ENCODE assay signal across 8 cellular contexts in the genomic region with DNA sequence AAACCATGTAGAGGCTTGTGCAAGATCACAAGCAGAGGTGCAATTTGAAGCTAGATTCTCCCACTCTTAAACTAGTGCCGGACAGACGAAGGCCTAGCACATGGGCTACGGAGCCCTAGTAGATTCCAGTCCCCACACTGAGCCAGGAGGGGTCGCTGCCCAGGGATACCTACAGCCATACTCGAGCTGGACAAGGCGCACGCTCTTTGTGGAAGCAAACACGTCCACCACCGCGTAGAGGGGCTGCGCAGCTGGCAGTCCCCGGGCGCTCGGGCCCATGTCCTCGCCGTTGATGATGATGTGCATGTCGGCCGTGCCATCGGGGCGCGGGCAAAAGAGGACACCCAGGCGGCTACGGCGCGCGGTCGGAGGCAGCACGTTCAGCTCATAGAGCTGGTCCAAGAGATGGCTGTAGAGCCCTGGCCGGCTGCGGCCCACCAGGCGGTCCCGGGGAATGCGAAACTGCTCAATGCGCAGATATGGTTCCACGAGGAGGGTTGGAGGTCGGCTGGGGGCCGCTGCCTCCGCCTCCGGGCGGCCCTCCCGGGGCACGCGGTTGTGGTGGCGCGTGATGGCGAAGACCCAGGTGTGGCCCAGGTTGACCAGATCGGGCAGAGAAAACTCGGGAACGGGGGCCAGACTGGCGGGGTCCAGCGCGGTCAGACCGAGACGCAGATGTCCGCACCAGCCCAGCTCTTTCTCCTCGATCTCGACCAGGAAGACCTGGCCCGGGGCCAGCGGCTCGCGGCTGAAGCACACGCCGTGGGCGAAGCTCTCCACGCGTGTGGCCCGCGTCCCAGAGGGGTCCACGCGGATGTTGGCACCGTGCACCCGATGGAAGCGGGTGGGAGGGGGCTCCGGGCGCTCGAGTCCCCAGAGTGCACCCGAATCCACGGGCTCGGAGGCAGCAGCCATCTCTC. TPM values are rescaled to one million over a fixed set of nuclear protein-coding genes. Genes with fewer than 3 reads are reported as not detected.
A peak's percentile ranks its signal among the peaks of the same experiment; 100 is the strongest.
DNase-seq lines count a peak whose midpoint lies in the region; ATAC-seq and TF ChIP-seq lines count a peak whose summit lies in the region.

No MANE protein-coding gene starts in this region.

- H3K27ac ChIP-seq in coronary artery = peak overlapping the region; percentile 71 to 96

- no peak overlapping the region for H3K27ac Mint-ChIP-seq in WTC11

- H3K79me2 ChIP-seq in Loucy (ENCODE audit: insufficient read depth, low read length) = 0 out of 2 replicates have a peak, but pooled peaks cover 6% of the 10 kb centered on the region

- H3K9me2 ChIP-seq in Loucy (replicated peaks; ENCODE audit: low read depth, low read length) = no peaks in the 10 kb centered on the region

- POLR2A ChIA-PET in WTC11 (lab: Charles Lee) = interaction anchor here (0.7 to 2.2 kb wide), 7 partner anchors 9 to 67 kb away, joined by 3 to 19 read pairs (median 8); partner anchors contain the start of genes PCIF1, PLTP and ZSWIM1

- H3K4me1 Mint-ChIP-seq in WTC11 = peaks cover 12% of the 10 kb centered on the region

- peaks cover 25% of the 10 kb centered on the region for H3K4me1 ChIP-seq in Loucy (ENCODE audit: insufficient read depth, low read length, poor library complexity, severe bottlenecking)

- ATAC-seq in GM19328 (IDR thresholded peaks at IDR 0.05; ENCODE audit: unreplicated experiment) (peak; percentile 7), WTC11 (peak; percentile 80)

- peak overlapping the region; percentile 96 for H2AFZ ChIP-seq in Loucy (ENCODE audit: low read length)

- H3K36me3 Mint-ChIP-seq in WTC11 = peaks cover 4% of the 10 kb centered on the region

- H3K9ac ChIP-seq in Loucy (ENCODE audit: low read depth, low read length, poor library complexity, severe bottlenecking) = peak overlapping the region; percentile 72

- no peaks in the 10 kb centered on the region; the same call in 1 of the 2 replicates for H3K27me3 Mint-ChIP-seq in WTC11 (ENCODE audit: low read depth)

- H3F3A ChIP-seq in Loucy (ENCODE audit: low read depth) = 0 out of 2 replicates have a peak, but pooled peaks cover under 1% of the 10 kb centered on the region

- H3K9me3 ChIP-seq in Loucy (ENCODE audit: insufficient read depth, low read depth, low read length) = no peaks in the 10 kb centered on the region

- CTCF ChIA-PET in WTC11 (lab: Charles Lee) = interaction anchor here (0.6 to 3.0 kb wide), 45 partner anchors 8 to 328 kb away, joined by 3 to 38 read pairs (median 6); partner anchors contain the start of genes PCIF1, PLTP, SNX21 and TNNC2

- H3K4me3 ChIP-seq in Loucy (ENCODE audit: low read length, poor library complexity, severe bottlenecking) (peak overlapping the region; percentile 81), coronary artery (peak overlapping the region; percentile 95)

- peaks cover under 1% of the 10 kb centered on the region for H4K20me1 ChIP-seq in Loucy (ENCODE audit: insufficient read depth, low read length, poor library complexity, severe bottlenecking)

- TF ChIP-seq CTCF in Loucy (conservative IDR thresholded peaks at IDR 0.05; ENCODE audit: low read length) (no peak), WTC11 (IDR thresholded peaks at IDR 0.05) (peak; percentile 35; the same call in 1 of the 2 replicates), coronary artery (IDR thresholded peaks at IDR 0.05) (peak; percentile 62)

- peak overlapping the region; percentile 87 for H3K4me3 Mint-ChIP-seq in WTC11

- H3K4me2 ChIP-seq in Loucy (ENCODE audit: low read depth, low read length, poor library complexity, severe bottlenecking) = peak overlapping the region; percentile 84

- H3K36me3 ChIP-seq in Loucy (ENCODE audit: insufficient read depth, low read length) = no peaks in the 10 kb centered on the region

- H3K27me3 ChIP-seq in Loucy (ENCODE audit: insufficient read depth, low read length, poor library complexity, severe bottlenecking) = no peaks in the 10 kb centered on the region

- no peaks in the 10 kb centered on the region for H3K9me3 Mint-ChIP-seq in WTC11

- peak; percentile 47 to 48 for DNase-seq in AML-193 (lab: John Stamatoyannopoulos, UW)
- peak; percentile 89 for DNase-seq in WTC11 (ENCODE audit: low spot score)
- DNase-seq in coronary artery (ENCODE audit: low spot score) = no peak
- peak; percentile 51 for DNase-seq in kidney glomerular epithelial cell (lab: John Stamatoyannopoulos, UW)
- peak; percentile 41 for DNase-seq in stimulated activated CD4-positive, alpha-beta T cell treated with anti-CD3 and anti-CD28 coated beads, Interleukin-12 subunit alpha, Interleukin-12 subunit beta, amount 100 ng/mL, for 4 hours
- DNase-seq in NCI-H187 treated with DMSO at 0.1 percent for 48 hours (lab: John Stamatoyannopoulos, UW) = no peak

TF ChIP-seq in WTC11, 78 proteins besides CTCF, POLR2A, EP300 and RAD21 (continues in another document):
- TF ChIP-seq, protein P1, sequence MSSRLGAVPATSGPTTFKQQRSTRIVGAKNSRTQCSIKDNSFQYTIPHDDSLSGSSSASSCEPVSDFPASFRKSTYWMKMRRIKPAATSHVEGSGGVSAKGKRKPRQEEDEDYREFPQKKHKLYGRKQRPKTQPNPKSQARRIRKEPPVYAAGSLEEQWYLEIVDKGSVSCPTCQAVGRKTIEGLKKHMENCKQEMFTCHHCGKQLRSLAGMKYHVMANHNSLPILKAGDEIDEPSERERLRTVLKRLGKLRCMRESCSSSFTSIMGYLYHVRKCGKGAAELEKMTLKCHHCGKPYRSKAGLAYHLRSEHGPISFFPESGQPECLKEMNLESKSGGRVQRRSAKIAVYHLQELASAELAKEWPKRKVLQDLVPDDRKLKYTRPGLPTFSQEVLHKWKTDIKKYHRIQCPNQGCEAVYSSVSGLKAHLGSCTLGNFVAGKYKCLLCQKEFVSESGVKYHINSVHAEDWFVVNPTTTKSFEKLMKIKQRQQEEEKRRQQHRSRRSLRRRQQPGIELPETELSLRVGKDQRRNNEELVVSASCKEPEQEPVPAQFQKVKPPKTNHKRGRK (CRISPR knock-in tag; IDR thresholded peaks at IDR 0.05; ENCODE audit: borderline replicate concordance) = no peak
- TF ChIP-seq TP53 (CRISPR knock-in tag; IDR thresholded peaks at IDR 0.05) = peak; percentile 50; the same call in 1 of the 2 replicates
- TF ChIP-seq CREB1 (CRISPR knock-in tag; IDR thresholded peaks at IDR 0.05) = 0 out of 2 replicates have a peak, but pooled peaks have one; percentile 44
- TF ChIP-seq, protein P2, sequence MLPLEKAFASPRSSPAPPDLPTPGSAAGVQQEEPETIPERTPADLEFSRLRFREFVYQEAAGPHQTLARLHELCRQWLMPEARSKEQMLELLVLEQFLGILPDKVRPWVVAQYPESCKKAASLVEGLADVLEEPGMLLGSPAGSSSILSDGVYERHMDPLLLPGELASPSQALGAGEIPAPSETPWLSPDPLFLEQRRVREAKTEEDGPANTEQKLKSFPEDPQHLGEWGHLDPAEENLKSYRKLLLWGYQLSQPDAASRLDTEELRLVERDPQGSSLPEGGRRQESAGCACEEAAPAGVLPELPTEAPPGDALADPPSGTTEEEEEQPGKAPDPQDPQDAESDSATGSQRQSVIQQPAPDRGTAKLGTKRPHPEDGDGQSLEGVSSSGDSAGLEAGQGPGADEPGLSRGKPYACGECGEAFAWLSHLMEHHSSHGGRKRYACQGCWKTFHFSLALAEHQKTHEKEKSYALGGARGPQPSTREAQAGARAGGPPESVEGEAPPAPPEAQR (CRISPR knock-in tag; IDR thresholded peaks at IDR 0.05) = no peak
- no peak for TF ChIP-seq ZNF416 (CRISPR knock-in tag; IDR thresholded peaks at IDR 0.05)
- no peak; the same call in 1 of the 2 replicates for TF ChIP-seq ARID4B (CRISPR knock-in tag; IDR thresholded peaks at IDR 0.05; ENCODE audit: borderline replicate concordance)

RNA-seq across cellular contexts. Expression of gene NEURL2, which starts 0.7 kb away (rescaled TPM):
- 6.1 to 8.3 TPM (median 6.6 TPM) in 3 replicates for total RNA-seq in WTC11 (2021)

RNA-seq across cellular contexts. Expression of gene CTSA, which starts 0.8 kb away (rescaled TPM):
- 44.2 to 48.3 TPM (median 47.2 TPM) in 3 replicates for total RNA-seq in WTC11 (2021)

RNA-seq across cellular contexts. Expression of gene SPATA25, which starts 2.9 kb away (rescaled TPM):
- 3.3 to 4.5 TPM (median 3.7 TPM) in 3 replicates for total RNA-seq in WTC11 (2021)

RNA-seq across cellular contexts. Expression of gene ZSWIM1, which starts 9.3 kb away (rescaled TPM):
- total RNA-seq in WTC11 (2021) = 15.2 to 17.4 TPM (median 17.0 TPM) in 3 replicates

RNA-seq across cellular contexts. Expression of gene PLTP, which starts 21.6 kb away (rescaled TPM):
- total RNA-seq in WTC11 (2021) = 109 to 135 TPM (median 133 TPM) in 3 replicates

Comparison
In these comparisons a context has a peak if more than half of its experiments do, and no peak if none do; other contexts are left out.
1. DNase-seq: peak in AML-193 (2 of 2), WTC11 (single experiment), kidney glomerular epithelial cell (single experiment) and stimulated activated CD4-positive, alpha-beta T cell treated with anti-CD3 and anti-CD28 coated beads, Interleukin-12 subunit alpha, Interleukin-12 subunit beta, amount 100 ng/mL, for 4 hours (single experiment); none in coronary artery (single experiment) and NCI-H187 treated with DMSO at 0.1 percent for 48 hours (single experiment).